15 cellular contexts compared by ENCODE assay signal in genomic region chr12:100401660-100402059, GRCh38. TPM values are rescaled to one million over a fixed set of nuclear protein-coding genes. Genes with fewer than 3 reads are reported as not detected.
A peak's percentile ranks its signal among the peaks of the same experiment; 100 is the strongest.
DNase-seq lines count a peak whose midpoint lies in the region; ATAC-seq, FAIRE-seq and TF ChIP-seq lines count a peak whose summit lies in the region.
"Had no signal": no experiment of that assay in that cellular context is flagged by ENCODE, and none has a peak within 500 bp of the region (broad histone marks: within the 10 kb centered on the region; RNA-seq: fewer than 3 reads in every experiment).

No MANE protein-coding gene starts in this region.

- FAIRE-seq in H54 (lab: Jason Lieb, UNC), result no peak

- TF ChIP-seq POLR2A in H54 (IDR thresholded peaks at IDR 0.05; ENCODE audit: low read depth, low read length), result no peak

- intact Hi-C loops in mucosa of descending colon (cut with DNase I, micrococcal nuclease), result no loop called here

- H3K4me3 ChIP-seq in epithelial cell of proximal tubule (ENCODE audit: low read depth, low read length) (no peak overlapping the region), mucosa of descending colon (no peak overlapping the region)

- peak; percentile 69 for ATAC-seq in mucosa of descending colon
- ATAC-seq: activated CD4-positive, CD25-positive, alpha-beta regulatory T cell treated with anti-CD3 and anti-CD28 coated beads, Interleukin-2, amount 50 U/mL, for 24 hours; stimulated activated memory B cell treated with anti-CD40 and anti-IgM and Interleukin-4, amounts not matched to agents 10 μg/mL and 1 μg/mL and 100 μg/mL, for 72 hours had no signal

- H3K4me1 ChIP-seq in mucosa of descending colon (ENCODE audit: low read depth), result peaks cover 18% of the 10 kb centered on the region

- H3K36me3 ChIP-seq in mucosa of descending colon (ENCODE audit: low read depth), result no peaks in the 10 kb centered on the region

- H3K9me3 ChIP-seq in mucosa of descending colon, result no peaks in the 10 kb centered on the region

- TF ChIP-seq CTCF in epithelial cell of proximal tubule (conservative IDR thresholded peaks at IDR 0.05; ENCODE audit: low read depth, low read length) (no peak), mucosa of descending colon (IDR thresholded peaks at IDR 0.05) (no peak)

- peak; percentile 55 for DNase-seq in EH (ENCODE audit: low read depth)
- DNase-seq in NCI-H460 (ENCODE audit: extremely low read depth, low read depth), result peak; percentile 19
- peak; percentile 16 for DNase-seq in epithelial cell of proximal tubule (ENCODE audit: low read depth)
- no peak for DNase-seq in mucosa of descending colon
- DNase-seq in NCI-H2081 (lab: John Stamatoyannopoulos, UW), result no peak
- DNase-seq in stimulated activated CD4-positive, alpha-beta T cell treated with anti-CD3 and anti-CD28 coated beads, Interleukin-4, amount 100 ng/mL, for 4 hours, result no peak
- DNase-seq in superior temporal gyrus (ENCODE audit: extremely low spot score), result no peak
- no peak for DNase-seq in H54 (ENCODE audit: insufficient read length, low spot score)
- DNase-seq: activated T-cell treated with anti-CD3 and anti-CD28 coated beads, Interleukin-2, amount 50 U/mL, for 1 hour; Karpas-422; SW 1271 had no signal

RNA-seq across cellular contexts. Expression of gene SLC17A8, which starts 44.8 kb away (rescaled TPM):
- not detected in 2 replicates for total RNA-seq in NCI-H460 (2014; rRNA removed; shearing (Covaris generic))
- polyA plus RNA-seq in NCI-H460 (2014; cell fraction: nucleus; rRNA removed), result not detected in 2 replicates
- not detected in 2 replicates for total RNA-seq in epithelial cell of proximal tubule
- total RNA-seq in mucosa of descending colon, result 1 to 10 TPM; 2.6 to 3.0 (median 2.7) TPM
- total RNA-seq: pulmonary artery endothelial cell had no signal
- polyA plus RNA-seq: CD14-positive monocyte had no signal

Comparison
In these comparisons a context has a peak if more than half of its experiments do, and no peak if none do; other contexts are left out.
1. DNase-seq: peak in EH (single experiment), NCI-H460 (single experiment) and epithelial cell of proximal tubule (single experiment); none in mucosa of descending colon (0 of 3), NCI-H2081 (0 of 2), stimulated activated CD4-positive, alpha-beta T cell treated with anti-CD3 and anti-CD28 coated beads, Interleukin-4, amount 100 ng/mL, for 4 hours (0 of 2), superior temporal gyrus (single experiment) and H54 (single experiment).